ENCODE assay signal across 7 cellular contexts in the genomic region with DNA sequence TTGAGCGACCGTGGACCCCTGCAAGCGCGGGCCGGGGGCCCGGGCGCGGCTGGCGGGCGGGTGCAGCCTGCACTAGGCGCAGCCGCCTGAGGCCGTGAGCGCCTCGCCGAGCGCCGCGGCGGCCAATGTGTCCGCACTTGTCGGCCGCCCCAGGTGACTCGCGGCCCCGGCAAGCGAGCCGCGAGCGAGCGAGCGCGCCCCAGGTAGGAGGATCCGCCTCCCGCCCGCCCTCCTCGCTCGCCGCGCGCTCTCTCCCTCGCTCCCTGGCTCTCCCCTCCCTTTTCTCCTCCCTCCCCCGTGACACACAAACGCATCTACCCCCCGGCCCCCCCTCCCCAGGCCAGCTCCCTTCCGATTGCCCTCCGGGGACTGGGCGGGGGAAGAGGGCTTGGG. TPM values are rescaled to one million over a fixed set of nuclear protein-coding genes. Genes with fewer than 3 reads are reported as not detected.
DNase-seq lines count a peak whose midpoint lies in the region; ATAC-seq and TF ChIP-seq lines count a peak whose summit lies in the region.

WNT7B (minus strand) TSS at position 160 of the 393 bp plus-strand sequence. CDS start 408 bp downstream, outside the sequence.

- no peak for ATAC-seq in HG02610 (IDR thresholded peaks at IDR 0.05; ENCODE audit: unreplicated experiment)

- TF ChIP-seq CTCF in retinal pigment epithelial cell (conservative IDR thresholded peaks at IDR 0.05; ENCODE audit: low read depth, low read length) (no peak), endothelial cell (IDR thresholded peaks at IDR 0.05; ENCODE audit: unreplicated experiment) (no peak)

- H3K9me3 Mint-ChIP-seq in endothelial cell (ENCODE audit: unreplicated experiment): no peaks in the 10 kb centered on the region

- peaks cover 4% of the 10 kb centered on the region for H3K4me1 Mint-ChIP-seq in endothelial cell (ENCODE audit: unreplicated experiment)

- H3K27me3 Mint-ChIP-seq in endothelial cell (ENCODE audit: unreplicated experiment): peaks cover 21% of the 10 kb centered on the region

- H3K4me3 ChIP-seq in H7 (ENCODE audit: insufficient read depth, low read depth, low read length) (peak within 1 kb of the TSS; percentile 33), retinal pigment epithelial cell (ENCODE audit: low read length) (peak within 1 kb of the TSS; percentile 10)

- no peaks in the 10 kb centered on the region for H3K36me3 ChIP-seq in H7 (replicated peaks; ENCODE audit: control insufficient read depth, insufficient read depth, low read length)

- H3K27me3 ChIP-seq in H7 (ENCODE audit: control insufficient read depth, insufficient read depth, low read length): peaks cover 64% of the 10 kb centered on the region

- peak; percentile 85 for DNase-seq in H7
- DNase-seq in NCI-H510A (lab: John Stamatoyannopoulos, UW): peak; percentile 73
- DNase-seq in epithelial cell of prostate (ENCODE audit: low read depth, low spot score): peak; percentile 72
- DNase-seq in retinal pigment epithelial cell (ENCODE audit: low read depth): no peak
- no peak for DNase-seq in endothelial cell (ENCODE audit: low spot score)
- DNase-seq in ACHN: no peak

- H3K27ac ChIP-seq in epithelial cell of prostate: peak within 1 kb of the TSS; percentile 33

- no peak within 1 kb of the TSS for H3K27ac Mint-ChIP-seq in endothelial cell (ENCODE audit: unreplicated experiment)

- no peaks in the 10 kb centered on the region for H3K36me3 Mint-ChIP-seq in endothelial cell (ENCODE audit: low read depth, unreplicated experiment)

- in situ Hi-C loops in ACHN (cut with HindIII; ENCODE audit: low pct_ligation_motif_present, low pct_unique_long_range_greater_than_20kb, low sequenced_read_pairs): no loop called here

- H3K4me3 Mint-ChIP-seq in endothelial cell (ENCODE audit: unreplicated experiment): no peak within 1 kb of the TSS

RNA-seq across cellular contexts. Expression of gene WNT7B, which starts in this region (rescaled TPM):
- 0.10 TPM in 1 of 2 replicates, not detected in the other for total RNA-seq in H7 (2014; rRNA removed; shearing (Covaris generic))
- total RNA-seq in endothelial cell (ENCODE audit: unreplicated experiment): not detected

Comparison
In these comparisons a context has a peak if more than half of its experiments do, and no peak if none do; other contexts are left out.
1. Peak in DNase-seq and H3K4me3 ChIP-seq in H7; RNA of the gene not detected or under 1 TPM.
2. DNase-seq: peak in NCI-H510A (single experiment) and epithelial cell of prostate (single experiment); none in retinal pigment epithelial cell (single experiment), endothelial cell (single experiment) and ACHN (single experiment).